13 cellular contexts compared by ENCODE assay signal in the genomic region with DNA sequence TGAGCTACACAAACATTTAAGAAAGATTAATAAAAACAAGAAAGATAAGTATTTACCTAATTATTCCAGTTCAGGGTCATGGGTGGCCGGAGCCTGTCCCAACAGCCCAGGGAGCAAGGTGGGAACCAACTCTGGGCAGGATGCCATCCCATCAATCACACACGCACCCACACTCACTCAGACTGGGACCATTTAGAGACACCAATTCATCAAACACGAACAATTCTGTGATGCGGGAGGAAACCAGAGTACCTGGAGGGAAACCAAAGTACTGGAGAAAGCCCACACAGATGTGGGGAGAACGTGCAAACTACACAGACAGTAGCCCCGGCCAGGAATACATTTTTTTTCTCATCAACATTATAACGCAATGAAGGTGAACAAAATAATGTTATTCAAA. TPM values are rescaled to one million over a fixed set of nuclear protein-coding genes. Genes with fewer than 3 reads are reported as not detected.
DNase-seq lines count a peak whose midpoint lies in the region; ATAC-seq and TF ChIP-seq lines count a peak whose summit lies in the region.
"Had no signal": no experiment of that assay in that cellular context is flagged by ENCODE, and none has a peak within 500 bp of the region (broad histone marks: within the 10 kb centered on the region; RNA-seq: fewer than 3 reads in every experiment).

No MANE protein-coding gene starts in this region.

- no peaks in the 10 kb centered on the region for H3K9me3 ChIP-seq in right atrium auricular region
- no peaks in the 10 kb centered on the region for H3K9me3 ChIP-seq in subcutaneous abdominal adipose tissue (ENCODE audit: control insufficient read depth in 5 of 5, low read length in 5 of 5)
- H3K9me3 ChIP-seq: BE2C, HAP-1 had no signal

- H3K9ac ChIP-seq in subcutaneous abdominal adipose tissue (ENCODE audit: low read length in 5 of 5), result no peak overlapping the region

- no peaks in the 10 kb centered on the region for H3K9me3 Mint-ChIP-seq in activated naive CD4-positive, alpha-beta T cell treated with anti-CD3 and anti-CD28 coated beads, Interleukin-2, amount 50 U/mL, for 72 hours

- ATAC-seq in activated naive CD4-positive, alpha-beta T cell treated with anti-CD3 and anti-CD28 coated beads, Interleukin-2, amount 50 U/mL, for 72 hours, result peak; percentile 61 to 68
- ATAC-seq in GM19035 (IDR thresholded peaks at IDR 0.05; ENCODE audit: unreplicated experiment), result no peak

- peak overlapping the region in 1 of 2 donors; percentile 8 for H3K27ac Mint-ChIP-seq in activated naive CD4-positive, alpha-beta T cell treated with anti-CD3 and anti-CD28 coated beads, Interleukin-2, amount 50 U/mL, for 72 hours

- H3K36me3 Mint-ChIP-seq in activated naive CD4-positive, alpha-beta T cell treated with anti-CD3 and anti-CD28 coated beads, Interleukin-2, amount 50 U/mL, for 72 hours, result peaks cover 0 to 36% of the 10 kb centered on the region in 2 donors

- H3K27ac ChIP-seq in RWPE1 (peak overlapping the region; percentile 70), right atrium auricular region (peak overlapping the region; percentile 8 to 16), subcutaneous abdominal adipose tissue (ENCODE audit: low read depth, low read length) (peak overlapping the region; percentile 6)
- H3K27ac ChIP-seq: coronary artery had no signal

- TF ChIP-seq CTCF in RWPE1 (conservative IDR thresholded peaks at IDR 0.05; ENCODE audit: low read depth) (no peak), right atrium auricular region (IDR thresholded peaks at IDR 0.05) (no peak)

- POLR2A ChIA-PET in RWPE1 (lab: Yijun Ruan, JAX; ENCODE audit: low non-redundant PET), result no interaction called here

- H3K27me3 ChIP-seq in right atrium auricular region, result no peaks in the 10 kb centered on the region
- no peaks in the 10 kb centered on the region for H3K27me3 ChIP-seq in subcutaneous abdominal adipose tissue (ENCODE audit: control insufficient read depth in 5 of 5, insufficient read depth in 4 of 5, low read length in 5 of 5)
- H3K27me3 ChIP-seq: BE2C had no signal

- H3K4me1 ChIP-seq in right atrium auricular region (peaks cover 0 to 63% of the 10 kb centered on the region in 2 donors), subcutaneous abdominal adipose tissue (ENCODE audit: control insufficient read depth in 5 of 5, insufficient read depth in 5 of 5, low read length in 5 of 5) (peaks cover 0 to 66% (median 40%) of the 10 kb centered on the region in 5 donors)
- H3K4me1 ChIP-seq: BE2C had no signal

- CTCF ChIA-PET in RWPE1 (lab: Yijun Ruan, JAX), result no interaction called here

- H3K4me3 ChIP-seq in right atrium auricular region (no peak overlapping the region), subcutaneous abdominal adipose tissue (ENCODE audit: low read depth in 1 of 5, low read length in 5 of 5) (no peak overlapping the region)
- H3K4me3 ChIP-seq: coronary artery, HAP-1 had no signal

- DNase-seq in activated naive CD4-positive, alpha-beta T cell treated with anti-CD3 and anti-CD28 coated beads, Interleukin-2, amount 50 U/mL, for 72 hours (ENCODE audit: low spot score in 2 of 2), result no peak
- no peak for DNase-seq in activated naive CD4-positive, alpha-beta T cell treated with anti-CD3 and anti-CD28 coated beads, Interleukin-2, amount 50 U/mL, for 16 hours
- DNase-seq in RWPE1 (ENCODE audit: low spot score), result no peak
- DNase-seq in right atrium auricular region (ENCODE audit: low spot score), result no peak
- no peak for DNase-seq in T1000 (lab: John Stamatoyannopoulos, UW)
- no peak for DNase-seq in cerebellar cortex (ENCODE audit: low spot score)
- DNase-seq: BE2C, MM.1S, posterior cingulate gyrus had no signal

- H3K36me3 ChIP-seq in right atrium auricular region (no peaks in the 10 kb centered on the region), subcutaneous abdominal adipose tissue (ENCODE audit: control insufficient read depth in 5 of 5, insufficient read depth in 5 of 5, low read length in 5 of 5) (no peaks in the 10 kb centered on the region)
- H3K36me3 ChIP-seq: BE2C, HAP-1 had no signal

RNA-seq across cellular contexts. Expression of gene WASF2, which starts 16.2 kb away (rescaled TPM):
- total RNA-seq in activated naive CD4-positive, alpha-beta T cell treated with anti-CD3 and anti-CD28 coated beads, Interleukin-2, amount 50 U/mL, for 72 hours, result 100 to 1,000 TPM in 1 of 2 donors, 10 to 100 TPM in 1; 97.8 to 116 TPM
- 10 to 100 TPM; 20.7 to 49.0 TPM for total RNA-seq in right atrium auricular region

Comparison
In these comparisons a context has a peak if more than half of its experiments do, and no peak if none do; other contexts are left out.
1. H3K27ac ChIP-seq: peak in every context shown above with its lines; median percentile 70 in RWPE1; 12 in right atrium auricular region; 6 in subcutaneous abdominal adipose tissue.